In genomic region chr1:12052008-12052573, GRCh38 we compare ENCODE assay signal across 8 cellular contexts. TPM values are rescaled to one million over a fixed set of nuclear protein-coding genes. Genes with fewer than 3 reads are reported as not detected.
DNase-seq lines count a peak whose midpoint lies in the region; ATAC-seq and TF ChIP-seq lines count a peak whose summit lies in the region.

No MANE protein-coding gene starts in this region.

- peak overlapping the region; percentile 60 for H2AFZ ChIP-seq in parathyroid adenoma

- peak overlapping the region; percentile 46 for H3K4me3 Mint-ChIP-seq in T-helper 2 cell treated with Interferon-gamma antibody and Interleukin-4, amounts not matched to agents 5 μg/mL and 100 μg/mL, for 36 hours
- no peak overlapping the region for H3K4me3 Mint-ChIP-seq in chondrocyte (ENCODE audit: unreplicated experiment)
- peak overlapping the region in 1 of 5 donors; percentile 54 for H3K4me3 Mint-ChIP-seq in immature natural killer cell

- H3K27ac ChIP-seq in parathyroid adenoma: no peak overlapping the region

- no peaks in the 10 kb centered on the region for H3K27me3 ChIP-seq in GM06990 (replicated peaks; ENCODE audit: control insufficient read depth, insufficient read depth, low read length)
- no peaks in the 10 kb centered on the region for H3K27me3 ChIP-seq in parathyroid adenoma (ENCODE audit: control insufficient read depth, insufficient read depth, low read length)

- peaks cover 40% of the 10 kb centered on the region for H3K4me1 Mint-ChIP-seq in T-helper 2 cell treated with Interferon-gamma antibody and Interleukin-4, amounts not matched to agents 5 μg/mL and 100 μg/mL, for 36 hours (ENCODE audit: low read depth)
- peaks cover 13% of the 10 kb centered on the region for H3K4me1 Mint-ChIP-seq in chondrocyte (ENCODE audit: low read depth)
- peaks cover 0 to 1% of the 10 kb centered on the region in 2 donors for H3K4me1 Mint-ChIP-seq in immature natural killer cell

- TF ChIP-seq CTCF in GM06990 (IDR thresholded peaks at IDR 0.05; ENCODE audit: insufficient read depth, low read length, poor library complexity, severe bottlenecking) (peak; percentile 20), parathyroid adenoma (IDR thresholded peaks at IDR 0.05) (no peak), chondrocyte (IDR thresholded peaks at IDR 0.05) (no peak)

- no peaks in the 10 kb centered on the region for H3K9me3 ChIP-seq in parathyroid adenoma (ENCODE audit: control insufficient read depth, low read length)

- no peak overlapping the region for H3K9ac ChIP-seq in parathyroid adenoma

- H3K36me3 Mint-ChIP-seq in T-helper 2 cell treated with Interferon-gamma antibody and Interleukin-4, amounts not matched to agents 5 μg/mL and 100 μg/mL, for 36 hours (ENCODE audit: low read depth): no peaks in the 10 kb centered on the region
- H3K36me3 Mint-ChIP-seq in chondrocyte (ENCODE audit: low read depth): no peaks in the 10 kb centered on the region
- H3K36me3 Mint-ChIP-seq in immature natural killer cell: no peaks in the 10 kb centered on the region

- H3K4me3 ChIP-seq in GM06990 (replicated peaks; ENCODE audit: low read depth, low read length) (peak overlapping the region; percentile 30), parathyroid adenoma (ENCODE audit: low read depth, low read length) (no peak overlapping the region)

- ATAC-seq in GM19468 (IDR thresholded peaks at IDR 0.05; ENCODE audit: extremely low read depth, unreplicated experiment) (peak; percentile 31), HG03378 (IDR thresholded peaks at IDR 0.05; ENCODE audit: unreplicated experiment) (peak; percentile 68)

- H3K4me1 ChIP-seq in parathyroid adenoma: no peaks in the 10 kb centered on the region

- DNase-seq in GM06990 (ENCODE audit: extremely low read depth, insufficient read length): peak; percentile 89
- DNase-seq in T-helper 2 cell treated with Interferon-gamma antibody and Interleukin-4, amounts not matched to agents 5 μg/mL and 100 μg/mL, for 36 hours (ENCODE audit: low spot score): peak; percentile 73
- DNase-seq in fibroblast of peridontal ligament (ENCODE audit: extremely low read depth): peak; percentile 82
- no peak for DNase-seq in chondrocyte (ENCODE audit: low spot score)
- DNase-seq in immature natural killer cell: no peak

- no peaks in the 10 kb centered on the region for H3K36me3 ChIP-seq in GM06990 (ENCODE audit: control insufficient read depth, insufficient read depth, low read length)
- no peaks in the 10 kb centered on the region for H3K36me3 ChIP-seq in parathyroid adenoma (ENCODE audit: control insufficient read depth, insufficient read depth, low read length)

- H3K27me3 Mint-ChIP-seq in T-helper 2 cell treated with Interferon-gamma antibody and Interleukin-4, amounts not matched to agents 5 μg/mL and 100 μg/mL, for 36 hours (ENCODE audit: low read depth): no peaks in the 10 kb centered on the region
- H3K27me3 Mint-ChIP-seq in chondrocyte (ENCODE audit: low read depth) (no peaks in the 10 kb centered on the region), immature natural killer cell (ENCODE audit: low read depth in 3 of 3) (peaks cover 0 to 7% (median 4%) of the 10 kb centered on the region in 3 donors)

- no peaks in the 10 kb centered on the region for H3K79me2 ChIP-seq in parathyroid adenoma

- no peaks in the 10 kb centered on the region for H3K9me3 Mint-ChIP-seq in T-helper 2 cell treated with Interferon-gamma antibody and Interleukin-4, amounts not matched to agents 5 μg/mL and 100 μg/mL, for 36 hours
- H3K9me3 Mint-ChIP-seq in chondrocyte (ENCODE audit: low read depth) (no peaks in the 10 kb centered on the region), immature natural killer cell (no peaks in the 10 kb centered on the region)

- H3K27ac Mint-ChIP-seq in T-helper 2 cell treated with Interferon-gamma antibody and Interleukin-4, amounts not matched to agents 5 μg/mL and 100 μg/mL, for 36 hours: peak overlapping the region; percentile 78
- H3K27ac Mint-ChIP-seq in chondrocyte (ENCODE audit: unreplicated experiment): no peak overlapping the region
- peak overlapping the region in 1 of 6 donors; percentile 58 for H3K27ac Mint-ChIP-seq in immature natural killer cell

- no peak overlapping the region for H3K4me2 ChIP-seq in parathyroid adenoma (ENCODE audit: low read length)

RNA-seq across cellular contexts. Expression of gene TNFRSF8, which starts 11.0 kb away (rescaled TPM):
- total RNA-seq in chondrocyte: not detected in 3 replicates
- polyA plus RNA-seq in immature natural killer cell: under 1 TPM in 1 of 3 donors, not detected in 2; 0.09 TPM

RNA-seq across cellular contexts. Expression of gene MIIP, which starts 32.8 kb away (rescaled TPM):
- 14.5 to 17.8 TPM (median 17.7 TPM) in 3 replicates for total RNA-seq in chondrocyte
- polyA plus RNA-seq in immature natural killer cell: 10 to 100 TPM; 29.0 to 34.4 (median 32.4) TPM

Comparison
In these comparisons a context has a peak if more than half of its experiments do, and no peak if none do; other contexts are left out.
1. DNase-seq: peak in GM06990 (single experiment), T-helper 2 cell treated with Interferon-gamma antibody and Interleukin-4, amounts not matched to agents 5 μg/mL and 100 μg/mL, for 36 hours (single experiment) and fibroblast of peridontal ligament (single experiment); none in chondrocyte (single experiment) and immature natural killer cell (0 of 3).